ENCODE assay signal across 10 cellular contexts in genomic region chr5:156835905-156836304, GRCh38. TPM values are rescaled to one million over a fixed set of nuclear protein-coding genes. Genes with fewer than 3 reads are reported as not detected.
DNase-seq lines count a peak whose midpoint lies in the region; ATAC-seq, FAIRE-seq and TF ChIP-seq lines count a peak whose summit lies in the region.
"Had no signal": no experiment of that assay in that cellular context is flagged by ENCODE, and none has a peak within 500 bp of the region (broad histone marks: within the 10 kb centered on the region; RNA-seq: fewer than 3 reads in every experiment).

No MANE protein-coding gene starts in this region.

- no peaks in the 10 kb centered on the region for H3K9me3 ChIP-seq in DOHH2 (ENCODE audit: control insufficient read depth, insufficient read depth, low read length)
- H3K9me3 ChIP-seq in pancreas, result no peaks in the 10 kb centered on the region

- H3K27me3 ChIP-seq in DOHH2 (ENCODE audit: control insufficient read depth, low read length) (no peaks in the 10 kb centered on the region), pancreas (no peaks in the 10 kb centered on the region)

- no peaks in the 10 kb centered on the region for H3K9me2 ChIP-seq in DOHH2 (replicated peaks; ENCODE audit: control insufficient read depth, low read length)

- no peaks in the 10 kb centered on the region for H3K36me3 ChIP-seq in DOHH2 (ENCODE audit: control insufficient read depth, low read length)
- no peaks in the 10 kb centered on the region for H3K36me3 ChIP-seq in pancreas

- DNase-seq in HuH-7 (ENCODE audit: low spot score), result peak; percentile 6
- peak; percentile 67 for DNase-seq in iPS DF 19.7 (ENCODE audit: low read depth, low spot score)
- DNase-seq in pancreas, result no peak
- no peak for DNase-seq in mesenteric fat pad (ENCODE audit: low spot score)
- no peak for DNase-seq in cerebellar cortex (ENCODE audit: low spot score)
- DNase-seq: substantia nigra had no signal

- H3K27ac ChIP-seq in DOHH2 (ENCODE audit: low read depth, low read length) (no peak overlapping the region; the same call in 1 of the 2 replicates), pancreas (no peak overlapping the region)

- H4K20me1 ChIP-seq in DOHH2 (ENCODE audit: control insufficient read depth, insufficient read depth, low read depth, low read length), result no peaks in the 10 kb centered on the region

- WGBS in pancreas, 2 donors, result 64 to 72% methylated on average over 3 of the region's 3 CpGs

- no peaks in the 10 kb centered on the region for H3K79me2 ChIP-seq in DOHH2 (ENCODE audit: control insufficient read depth, low read length)

- ATAC-seq in GM19351 (IDR thresholded peaks at IDR 0.05; ENCODE audit: unreplicated experiment), result peak; percentile 78
- ATAC-seq in pancreas, result no peak
- no peak for ATAC-seq in GM18517 (IDR thresholded peaks at IDR 0.05; ENCODE audit: unreplicated experiment)

- no peak overlapping the region for H3K4me2 ChIP-seq in DOHH2 (ENCODE audit: low read length)

- H3K4me1 ChIP-seq in DOHH2 (ENCODE audit: control insufficient read depth, low read length) (peaks cover 19% of the 10 kb centered on the region), pancreas (no peaks in the 10 kb centered on the region)

- no peak for FAIRE-seq in pancreas (lab: Jason Lieb, UNC)

- H3K4me3 ChIP-seq in DOHH2 (ENCODE audit: low read length), result no peak overlapping the region
- no peak overlapping the region for H3K4me3 ChIP-seq in pancreas

- TF ChIP-seq CTCF in DOHH2 (IDR thresholded peaks at IDR 0.05; ENCODE audit: low read depth, low read length, poor library complexity, severe bottlenecking) (peak; percentile 49), pancreas (IDR thresholded peaks at IDR 0.05) (no peak)

- H3F3A ChIP-seq in DOHH2 (ENCODE audit: control insufficient read depth, insufficient read depth), result no peaks in the 10 kb centered on the region

- intact Hi-C loops in pancreas (cut with DNase I), result no loop called here

RNA-seq across cellular contexts. Expression of gene PPP1R2B, which starts 14.2 kb away (rescaled TPM):
- total RNA-seq in pancreas (under 1 TPM in 1 of 6 donors, not detected in 5; 0.12 TPM), mesenteric fat pad (not detected)
- under 1 TPM in 1 of 2 donors, not detected in 1; 0.02 TPM for polyA plus RNA-seq in pancreas
- total RNA-seq: skeletal muscle tissue had no signal

Comparison
In these comparisons a context has a peak if more than half of its experiments do, and no peak if none do; other contexts are left out.
1. DNase-seq: peak in HuH-7 (single experiment) and iPS DF 19.7 (single experiment); none in pancreas (0 of 6), mesenteric fat pad (single experiment) and cerebellar cortex (single experiment).